In genomic region chr11:88179966-88180629, GRCh38 we compare ENCODE assay signal across 14 cellular contexts. TPM values are rescaled to one million over a fixed set of nuclear protein-coding genes. Genes with fewer than 3 reads are reported as not detected.
DNase-seq lines count a peak whose midpoint lies in the region; ATAC-seq and TF ChIP-seq lines count a peak whose summit lies in the region.
"Had no signal": no experiment of that assay in that cellular context is flagged by ENCODE, and none has a peak within 500 bp of the region (broad histone marks: within the 10 kb centered on the region; RNA-seq: fewer than 3 reads in every experiment).

No MANE protein-coding gene starts in this region.

- H3K9me2 ChIP-seq in PC-3 (replicated peaks; ENCODE audit: low read length), result no peaks in the 10 kb centered on the region

- H3K79me2 ChIP-seq in PC-3 (ENCODE audit: low read length), result no peaks in the 10 kb centered on the region

- H3K36me3 ChIP-seq in PC-3 (ENCODE audit: low read depth, low read length), result no peaks in the 10 kb centered on the region
- H3K36me3 ChIP-seq: ascending aorta, uterus had no signal

- CTCF ChIA-PET in PC-3 (lab: Charles Lee), result interaction anchor here (1.1 kb wide), 1 partner anchor 364 kb away, joined by 4 read pairs; no protein-coding TSS in a partner anchor

- peak overlapping the region; percentile 54 for H3K27ac ChIP-seq in PC-3 (ENCODE audit: low read length)
- H3K27ac ChIP-seq: ascending aorta, uterus had no signal

- no peaks in the 10 kb centered on the region for H4K20me1 ChIP-seq in PC-3 (ENCODE audit: low read length)

- H3K4me1 ChIP-seq in PC-3 (ENCODE audit: insufficient read depth, low read length), result peaks cover 24% of the 10 kb centered on the region
- H3K4me1 ChIP-seq: ascending aorta, uterus had no signal

- H3K4me3 ChIP-seq in GM12864 (ENCODE audit: low read depth, low read length) (no peak overlapping the region), PC-3 (ENCODE audit: low read length) (no peak overlapping the region)
- H3K4me3 ChIP-seq: ascending aorta, uterus had no signal

- peak overlapping the region; percentile 56 for H3K4me2 ChIP-seq in PC-3 (ENCODE audit: low read length)

- intact Hi-C loops in PC-3 (cut with micrococcal nuclease), result loop anchor here (1.0 kb wide), 1 partner anchor 129 kb away; no protein-coding TSS in a partner anchor

- TF ChIP-seq CTCF in GM12864 (IDR thresholded peaks at IDR 0.05; ENCODE audit: low read depth, low read length, missing control alignments) (peak; percentile 3), PC-3 (conservative IDR thresholded peaks at IDR 0.05; ENCODE audit: low read depth, low read length) (0 out of 2 replicates have a peak, but pooled peaks have one; percentile 25)

- no peak overlapping the region for H2AFZ ChIP-seq in PC-3 (ENCODE audit: low read length)

- POLR2A ChIA-PET in PC-3 (lab: Charles Lee; ENCODE audit: unreplicated experiment), result no interaction called here

- no peaks in the 10 kb centered on the region for H3K9me3 ChIP-seq in PC-3 (ENCODE audit: low read length)
- H3K9me3 ChIP-seq: ascending aorta, uterus had no signal

- no peak overlapping the region for H3K9ac ChIP-seq in PC-3 (ENCODE audit: low read length)

- no TSS peak for BruUV-seq in PC-3 (replicated peaks; lab: Mats Ljungman, UMichigan)

- peak; percentile 37 for ATAC-seq in GM19395 (IDR thresholded peaks at IDR 0.05; ENCODE audit: unreplicated experiment)
- ATAC-seq in PC-3, result peak; percentile 64
- ATAC-seq in HG02678 (IDR thresholded peaks at IDR 0.05; ENCODE audit: unreplicated experiment), result no peak

- peaks cover 3% of the 10 kb centered on the region for H3F3A ChIP-seq in PC-3 (ENCODE audit: low read length, unreplicated experiment)

- DNase-seq in GM12864 (ENCODE audit: low read depth), result no peak
- DNase-seq in PC-3, result peak; percentile 78
- DNase-seq in fibroblast of the conjunctiva (ENCODE audit: low read depth), result peak; percentile 45
- no peak for DNase-seq in NCI-H510A treated with DMSO at 0.1 percent for 48 hours (lab: John Stamatoyannopoulos, UW)
- DNase-seq in stimulated activated CD4-positive, alpha-beta T cell treated with anti-CD3 and anti-CD28 coated beads, Interleukin-4, amount 100 ng/mL, for 24 hours, result no peak
- DNase-seq in NCI-H748 (lab: John Stamatoyannopoulos, UW; ENCODE audit: unreplicated experiment), result no peak
- DNase-seq: Karpas-422, NCI-H2081, small intestine, uterus had no signal

- no peaks in the 10 kb centered on the region for H3K27me3 ChIP-seq in PC-3 (ENCODE audit: low read length)
- H3K27me3 ChIP-seq: ascending aorta, uterus had no signal

RNA-seq across cellular contexts. Expression of gene RAB38, which starts 4.9 kb away (rescaled TPM):
- not detected in 2 replicates for total RNA-seq in PC-3 (2014; rRNA removed)
- total RNA-seq: ascending aorta, B cell had no signal

Comparison
In these comparisons a context has a peak if more than half of its experiments do, and no peak if none do; other contexts are left out.
1. DNase-seq: peak in PC-3 (single experiment) and fibroblast of the conjunctiva (single experiment); none in GM12864 (single experiment), NCI-H510A treated with DMSO at 0.1 percent for 48 hours (single experiment), stimulated activated CD4-positive, alpha-beta T cell treated with anti-CD3 and anti-CD28 coated beads, Interleukin-4, amount 100 ng/mL, for 24 hours (single experiment) and NCI-H748 (single experiment).